ENCODE assay signal across 1 cellular context in genomic region chr19:53844849-53845246, GRCh38.
TF ChIP-seq lines count a peak whose summit lies in the region.

No MANE protein-coding gene starts in this region.

TF ChIP-seq in HepG2, 621 proteins besides CTCF, POLR2A, EP300 and RAD21:
- no peak for TF ChIP-seq ZNF224 (CRISPR knock-in tag; IDR thresholded peaks at IDR 0.05)
- TF ChIP-seq ZNF646 (CRISPR knock-in tag; IDR thresholded peaks at IDR 0.05) = no peak
- no peak for TF ChIP-seq DBP (CRISPR knock-in tag; IDR thresholded peaks at IDR 0.05; ENCODE audit: not compliant biosample characterization)
- no peak for TF ChIP-seq CHD4 (IDR thresholded peaks at IDR 0.05; ENCODE audit: borderline replicate concordance, low read length)
- TF ChIP-seq CEBPB (IDR thresholded peaks at IDR 0.05; ENCODE audit: borderline replicate concordance, low read depth, low read length) = peak; percentile 62; the same call in 1 of the 2 replicates
- no peak for TF ChIP-seq ZNF740 (CRISPR knock-in tag; IDR thresholded peaks at IDR 0.05)
TF ChIP-seq in HepG2: peak in this region for 1.
